1 cellular context compared by ENCODE assay signal in genomic region chr14:20989787-20990600, GRCh38.
TF ChIP-seq lines count a peak whose summit lies in the region.

TSS of gene METTL17 (plus strand) at chr14:20989980. CDS start at chr14:20990003, 23 bp downstream.

TF ChIP-seq in K562, 482 proteins besides CTCF, POLR2A, EP300 and RAD21 (continued from another document and continues in another):
- TF ChIP-seq PRDM10 (IDR thresholded peaks at IDR 0.05; ENCODE audit: partially characterized antibody) (no peak), YY1 (IDR thresholded peaks at IDR 0.05; ENCODE audit: borderline replicate concordance in 1 of 3, control insufficient read depth in 1 of 3, extremely low read depth in 1 of 3, insufficient read depth in 3 of 3, insufficient read length in 1 of 3, insufficient replicate concordance in 2 of 3, low read depth in 1 of 3, low read length in 2 of 3) (peak; percentile 38 to 94 (median 88)), ZNF586 (CRISPR knock-in tag; conservative IDR thresholded peaks at IDR 0.05) (no peak), NFRKB (IDR thresholded peaks at IDR 0.05; ENCODE audit: low read depth) (peak; percentile 80), SIN3B (IDR thresholded peaks at IDR 0.05; ENCODE audit: low read depth) (peak; percentile 94), HDAC2 (IDR thresholded peaks at IDR 0.05) (peak; percentile 41; the same call in 1 of the 2 replicates), NR2C2 (CRISPR knock-in tag; IDR thresholded peaks at IDR 0.05) (peak; percentile 97), NR2C2 (tag; IDR thresholded peaks at IDR 0.05) (peak; percentile 99), ZKSCAN3 (CRISPR knock-in tag; IDR thresholded peaks at IDR 0.05) (no peak), ATF1 (CRISPR knock-in tag; IDR thresholded peaks at IDR 0.05) (no peak), ATF1 (tag; IDR thresholded peaks at IDR 0.05) (peak; percentile 69), FOXA1 (IDR thresholded peaks at IDR 0.05; ENCODE audit: borderline replicate concordance) (no peak), PTRF (tag; IDR thresholded peaks at IDR 0.05) (no peak), ELK1 (CRISPR knock-in tag; IDR thresholded peaks at IDR 0.05) (no peak), ZNF609 (CRISPR knock-in tag; IDR thresholded peaks at IDR 0.05; ENCODE audit: borderline replicate concordance) (no peak), TRIM28 (IDR thresholded peaks at IDR 0.05) (no peak), NFYB (IDR thresholded peaks at IDR 0.05; ENCODE audit: extremely low read depth, insufficient read length) (peak; percentile 78), ZNF41 (CRISPR knock-in tag; conservative IDR thresholded peaks at IDR 0.05) (no peak), RBM14 (IDR thresholded peaks at IDR 0.05; ENCODE audit: borderline replicate concordance, insufficient read depth, low read depth, low read length) (no peak), ZNF197 (CRISPR knock-in tag; IDR thresholded peaks at IDR 0.05; ENCODE audit: low read depth) (0 out of 2 replicates have a peak, but pooled peaks have one; percentile 7), ZNF124 (CRISPR knock-in tag; IDR thresholded peaks at IDR 0.05) (no peak), CEBPB (tag; IDR thresholded peaks at IDR 0.05) (no peak), ZNF277 (CRISPR knock-in tag; IDR thresholded peaks at IDR 0.05; ENCODE audit: borderline replicate concordance) (no peak), MCM5 (IDR thresholded peaks at IDR 0.05; ENCODE audit: low read depth) (no peak), ZNF561 (CRISPR knock-in tag; conservative IDR thresholded peaks at IDR 0.05) (no peak), RNF219 (CRISPR knock-in tag; IDR thresholded peaks at IDR 0.05) (no peak), ZNF707 (CRISPR knock-in tag; conservative IDR thresholded peaks at IDR 0.05) (no peak), ZFX (CRISPR knock-in tag; IDR thresholded peaks at IDR 0.05) (peak; percentile 76), CREBBP (IDR thresholded peaks at IDR 0.05; ENCODE audit: low read depth, low read length) (no peak), FOXO4 (CRISPR knock-in tag; IDR thresholded peaks at IDR 0.05) (no peak), RB1 (IDR thresholded peaks at IDR 0.05; ENCODE audit: low read depth) (peak; percentile 68; the same call in 1 of the 2 replicates), KLF6 (CRISPR knock-in tag; IDR thresholded peaks at IDR 0.05; ENCODE audit: borderline replicate concordance) (no peak), ZNF57 (CRISPR knock-in tag; IDR thresholded peaks at IDR 0.05) (no peak), TGIF2 (CRISPR knock-in tag; IDR thresholded peaks at IDR 0.05) (0 out of 2 replicates have a peak, but pooled peaks have one; percentile 71), HNRNPLL (IDR thresholded peaks at IDR 0.05; ENCODE audit: low read depth, low read length, poor library complexity, severe bottlenecking) (no peak), PKNOX1 (IDR thresholded peaks at IDR 0.05) (peak; percentile 54), ZBTB9 (CRISPR knock-in tag; IDR thresholded peaks at IDR 0.05) (no peak), RCOR1 (IDR thresholded peaks at IDR 0.05; ENCODE audit: borderline replicate concordance in 1 of 2, low read depth in 2 of 2, low read length in 2 of 2) (no peak), NBN (IDR thresholded peaks at IDR 0.05; ENCODE audit: low read depth) (peak; percentile 44; the same call in 1 of the 2 replicates), ZBTB11 (CRISPR knock-in tag; IDR thresholded peaks at IDR 0.05) (peak in 2 of 3 experiments; percentile 10 to 83; a peak in 4 of 6 replicates), SIX5 (IDR thresholded peaks at IDR 0.05; ENCODE audit: borderline replicate concordance in 1 of 2, insufficient read depth in 1 of 2, low read depth in 1 of 2, low read length in 2 of 2) (peak; percentile 72 to 73), GABPB2 (CRISPR knock-in tag; conservative IDR thresholded peaks at IDR 0.05) (no peak), FUS (optimal IDR thresholded peaks at IDR 0.05; ENCODE audit: low read depth, low read length) (no peak)
